Comparison of ENCODE assay signal across 1 cellular context in genomic region chr6:35041086-35041855, GRCh38.
TF ChIP-seq lines count a peak whose summit lies in the region.

No MANE protein-coding gene starts in this region.

TF ChIP-seq in H1, 55 proteins besides CTCF, POLR2A, EP300 and RAD21 (continued from another document):
- TF ChIP-seq CHD7 (IDR thresholded peaks at IDR 0.05; ENCODE audit: insufficient replicate concordance, low read length) (no peak), ASH2L (IDR thresholded peaks at IDR 0.05; ENCODE audit: low read length) (no peak), SIX5 (IDR thresholded peaks at IDR 0.05; ENCODE audit: low read depth, low read length) (no peak), USF2 (IDR thresholded peaks at IDR 0.05; ENCODE audit: low read length) (no peak)
